Comparison of ENCODE assay signal across 1 cellular context in the genomic region with DNA sequence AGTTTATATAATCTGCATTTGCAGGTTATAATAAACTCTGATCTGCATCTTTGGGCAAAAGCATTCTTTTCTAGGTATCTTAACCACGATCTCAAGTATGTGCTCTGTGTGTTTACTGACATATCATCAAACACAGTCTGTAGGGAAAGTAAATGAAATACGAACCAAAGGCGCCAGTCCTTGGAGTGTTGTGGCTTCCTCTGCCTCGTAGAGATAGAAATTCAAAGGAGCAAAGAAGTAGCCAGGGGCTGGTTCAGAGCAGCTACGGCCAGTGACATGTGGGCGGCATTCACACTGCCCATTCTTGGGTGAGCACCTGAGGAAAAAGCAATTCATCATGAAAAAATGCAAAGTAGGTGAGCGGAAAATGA.
TF ChIP-seq lines count a peak whose summit lies in the region.

No MANE protein-coding gene starts in this region.

TF ChIP-seq in HepG2, 621 proteins besides CTCF, POLR2A, EP300 and RAD21:
- no peak for TF ChIP-seq SOX13 (IDR thresholded peaks at IDR 0.05)
- TF ChIP-seq SOX13 (CRISPR knock-in tag; conservative IDR thresholded peaks at IDR 0.05 in 1 of 2, IDR thresholded peaks at IDR 0.05 in 1 of 2), result peak in 1 of 2 experiments; percentile 10; a peak in 1 of 4 replicates
- TF ChIP-seq BCL6 (CRISPR knock-in tag; IDR thresholded peaks at IDR 0.05), result peak; percentile 46; the same call in 1 of the 2 replicates
- TF ChIP-seq ZNF674 (CRISPR knock-in tag; IDR thresholded peaks at IDR 0.05; ENCODE audit: low read depth), result no peak
- TF ChIP-seq, protein P1, sequence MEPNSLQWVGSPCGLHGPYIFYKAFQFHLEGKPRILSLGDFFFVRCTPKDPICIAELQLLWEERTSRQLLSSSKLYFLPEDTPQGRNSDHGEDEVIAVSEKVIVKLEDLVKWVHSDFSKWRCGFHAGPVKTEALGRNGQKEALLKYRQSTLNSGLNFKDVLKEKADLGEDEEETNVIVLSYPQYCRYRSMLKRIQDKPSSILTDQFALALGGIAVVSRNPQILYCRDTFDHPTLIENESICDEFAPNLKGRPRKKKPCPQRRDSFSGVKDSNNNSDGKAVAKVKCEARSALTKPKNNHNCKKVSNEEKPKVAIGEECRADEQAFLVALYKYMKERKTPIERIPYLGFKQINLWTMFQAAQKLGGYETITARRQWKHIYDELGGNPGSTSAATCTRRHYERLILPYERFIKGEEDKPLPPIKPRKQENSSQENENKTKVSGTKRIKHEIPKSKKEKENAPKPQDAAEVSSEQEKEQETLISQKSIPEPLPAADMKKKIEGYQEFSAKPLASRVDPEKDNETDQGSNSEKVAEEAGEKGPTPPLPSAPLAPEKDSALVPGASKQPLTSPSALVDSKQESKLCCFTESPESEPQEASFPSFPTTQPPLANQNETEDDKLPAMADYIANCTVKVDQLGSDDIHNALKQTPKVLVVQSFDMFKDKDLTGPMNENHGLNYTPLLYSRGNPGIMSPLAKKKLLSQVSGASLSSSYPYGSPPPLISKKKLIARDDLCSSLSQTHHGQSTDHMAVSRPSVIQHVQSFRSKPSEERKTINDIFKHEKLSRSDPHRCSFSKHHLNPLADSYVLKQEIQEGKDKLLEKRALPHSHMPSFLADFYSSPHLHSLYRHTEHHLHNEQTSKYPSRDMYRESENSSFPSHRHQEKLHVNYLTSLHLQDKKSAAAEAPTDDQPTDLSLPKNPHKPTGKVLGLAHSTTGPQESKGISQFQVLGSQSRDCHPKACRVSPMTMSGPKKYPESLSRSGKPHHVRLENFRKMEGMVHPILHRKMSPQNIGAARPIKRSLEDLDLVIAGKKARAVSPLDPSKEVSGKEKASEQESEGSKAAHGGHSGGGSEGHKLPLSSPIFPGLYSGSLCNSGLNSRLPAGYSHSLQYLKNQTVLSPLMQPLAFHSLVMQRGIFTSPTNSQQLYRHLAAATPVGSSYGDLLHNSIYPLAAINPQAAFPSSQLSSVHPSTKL (CRISPR knock-in tag; IDR thresholded peaks at IDR 0.05), result peak; percentile 39; the same call in 1 of the 2 replicates
- peak; percentile 36; the same call in 1 of the 2 replicates for TF ChIP-seq TCF7 (IDR thresholded peaks at IDR 0.05; ENCODE audit: low read depth)
- 0 out of 2 replicates have a peak, but pooled peaks have one; percentile 51 for TF ChIP-seq SIX4 (CRISPR knock-in tag; IDR thresholded peaks at IDR 0.05)
- TF ChIP-seq EZH2 (conservative IDR thresholded peaks at IDR 0.05; ENCODE audit: low read depth, low read length), result no peak
- no peak for TF ChIP-seq ZNF709 (CRISPR knock-in tag; IDR thresholded peaks at IDR 0.05)
- peak; percentile 31; the same call in 1 of the 2 replicates for TF ChIP-seq ZNF609 (CRISPR knock-in tag; IDR thresholded peaks at IDR 0.05; ENCODE audit: borderline replicate concordance)
- peak; percentile 40; the same call in 1 of the 2 replicates for TF ChIP-seq NCOA2 (CRISPR knock-in tag; IDR thresholded peaks at IDR 0.05)
- no peak for TF ChIP-seq FOXA1 (IDR thresholded peaks at IDR 0.05)
- TF ChIP-seq FOXA1 (CRISPR knock-in tag; IDR thresholded peaks at IDR 0.05), result peak; percentile 58
